18 cellular contexts compared by ENCODE assay signal in genomic region chr16:88655053-88655732, GRCh38. TPM values are rescaled to one million over a fixed set of nuclear protein-coding genes. Genes with fewer than 3 reads are reported as not detected.
DNase-seq lines count a peak whose midpoint lies in the region; ATAC-seq, FAIRE-seq and TF ChIP-seq lines count a peak whose summit lies in the region.
"Had no signal": no experiment of that assay in that cellular context is flagged by ENCODE, and none has a peak within 500 bp of the region (broad histone marks: within the 10 kb centered on the region; RNA-seq: fewer than 3 reads in every experiment).

No MANE protein-coding gene starts in this region.

- H3K4me1 Mint-ChIP-seq in CD4-positive, CD25-positive, alpha-beta regulatory T cell: peaks cover 0 to 11% (median 3%) of the 10 kb centered on the region in 4 donors
- H3K4me1 Mint-ChIP-seq in natural killer cell: peaks cover 33 to 42% of the 10 kb centered on the region in 2 donors

- H3K36me3 ChIP-seq in BLaER1 (peaks cover 43% of the 10 kb centered on the region), RWPE2 (ENCODE audit: low read depth) (peaks cover 79% of the 10 kb centered on the region), uterus (no peaks in the 10 kb centered on the region)
- no peaks in the 10 kb centered on the region for H3K36me3 ChIP-seq in CD4-positive, CD25-positive, alpha-beta regulatory T cell (ENCODE audit: control insufficient read depth, insufficient read depth, low read length)

- H3K4me3 Mint-ChIP-seq in CD4-positive, CD25-positive, alpha-beta regulatory T cell: peak overlapping the region in 2 of 4 donors; percentile 21 to 52
- H3K4me3 Mint-ChIP-seq in natural killer cell: peak overlapping the region; percentile 78
- H3K4me3 Mint-ChIP-seq: B cell had no signal

- H3K4me2 ChIP-seq in BLaER1: peak overlapping the region; percentile 88

- 0 out of 2 replicates have a peak overlapping the region, but pooled peaks have one; percentile 5 for H3K4me3 ChIP-seq in BLaER1
- no peak overlapping the region for H3K4me3 ChIP-seq in CD4-positive, CD25-positive, alpha-beta regulatory T cell (ENCODE audit: low read depth, low read length)
- H3K4me3 ChIP-seq in RWPE2 (ENCODE audit: severe bottlenecking): no peak overlapping the region
- H3K4me3 ChIP-seq in uterus: no peak overlapping the region
- H3K4me3 ChIP-seq: HAP-1 had no signal

- TF ChIP-seq CTCF in RWPE2 (IDR thresholded peaks at IDR 0.05; ENCODE audit: poor library complexity, severe bottlenecking): no peak
- no peak for TF ChIP-seq CTCF in natural killer cell (IDR thresholded peaks at IDR 0.05)
- no peak for TF ChIP-seq CTCF in uterus (IDR thresholded peaks at IDR 0.05)

- H3K9me3 Mint-ChIP-seq in CD4-positive, CD25-positive, alpha-beta regulatory T cell: peaks cover 0 to 2% (median 0%) of the 10 kb centered on the region in 7 donors
- H3K9me3 Mint-ChIP-seq in natural killer cell: no peaks in the 10 kb centered on the region

- H3K27me3 ChIP-seq in BLaER1: no peaks in the 10 kb centered on the region
- H3K27me3 ChIP-seq in CD4-positive, CD25-positive, alpha-beta regulatory T cell (ENCODE audit: control insufficient read depth, insufficient read depth, low read length): no peaks in the 10 kb centered on the region
- H3K27me3 ChIP-seq in RWPE2 (ENCODE audit: insufficient read depth, poor library complexity, severe bottlenecking): no peaks in the 10 kb centered on the region
- H3K27me3 ChIP-seq in uterus: no peaks in the 10 kb centered on the region

- no peak for TF ChIP-seq POLR2A in uterus (IDR thresholded peaks at IDR 0.05)

- H3K4me1 ChIP-seq in BLaER1: peaks cover 87% of the 10 kb centered on the region
- peaks cover 16% of the 10 kb centered on the region for H3K4me1 ChIP-seq in CD4-positive, CD25-positive, alpha-beta regulatory T cell (ENCODE audit: control insufficient read depth, insufficient read depth, low read length, poor library complexity, severe bottlenecking)
- no peaks in the 10 kb centered on the region for H3K4me1 ChIP-seq in RWPE2 (ENCODE audit: insufficient read depth, poor library complexity, severe bottlenecking)
- no peaks in the 10 kb centered on the region for H3K4me1 ChIP-seq in uterus

- H3K36me3 Mint-ChIP-seq in CD4-positive, CD25-positive, alpha-beta regulatory T cell: peaks cover 5% of the 10 kb centered on the region
- no peaks in the 10 kb centered on the region for H3K36me3 Mint-ChIP-seq in natural killer cell

- FAIRE-seq in GM19239 (lab: Jason Lieb, UNC): no peak

- peak overlapping the region in 2 of 3 donors; percentile 65 to 71 for H3K27ac Mint-ChIP-seq in CD4-positive, CD25-positive, alpha-beta regulatory T cell
- peak overlapping the region; percentile 96 to 99 for H3K27ac Mint-ChIP-seq in natural killer cell
- H3K27ac Mint-ChIP-seq: B cell had no signal

- intact Hi-C loops in natural killer cell (cut with micrococcal nuclease) (no loop called here), uterus (cut with DNase I; ENCODE audit: low total_unique reads) (no loop called here)

- 0 out of 2 replicates have a peak overlapping the region, but pooled peaks have one; percentile 14 for H3K9ac ChIP-seq in BLaER1

- H3K9me3 ChIP-seq in BLaER1 (no peaks in the 10 kb centered on the region), RWPE2 (ENCODE audit: severe bottlenecking) (no peaks in the 10 kb centered on the region), uterus (no peaks in the 10 kb centered on the region)
- H3K9me3 ChIP-seq in CD4-positive, CD25-positive, alpha-beta regulatory T cell (ENCODE audit: control insufficient read depth in 2 of 2, low read length in 2 of 2): no peaks in the 10 kb centered on the region
- H3K9me3 ChIP-seq: HAP-1 had no signal

- no peak for ATAC-seq in CD4-positive, CD25-positive, alpha-beta regulatory T cell (ENCODE audit: low read depth in 2 of 2)
- ATAC-seq in RWPE2 (ENCODE audit: low read depth) (no peak), natural killer cell (no peak)

- peaks cover 5% of the 10 kb centered on the region for H4K20me1 ChIP-seq in BLaER1

- peak overlapping the region; percentile 85; the same call in 1 of the 2 replicates for H3K27ac ChIP-seq in BLaER1
- no peak overlapping the region for H3K27ac ChIP-seq in CD4-positive, CD25-positive, alpha-beta regulatory T cell (ENCODE audit: insufficient read depth, low read length, poor library complexity, severe bottlenecking)
- H3K27ac ChIP-seq in RWPE2 (ENCODE audit: poor library complexity, severe bottlenecking): no peak overlapping the region
- no peak overlapping the region for H3K27ac ChIP-seq in uterus

- no peaks in the 10 kb centered on the region for H3K27me3 Mint-ChIP-seq in CD4-positive, CD25-positive, alpha-beta regulatory T cell
- no peaks in the 10 kb centered on the region for H3K27me3 Mint-ChIP-seq in natural killer cell (ENCODE audit: low read depth in 2 of 2)
- H3K27me3 Mint-ChIP-seq: B cell had no signal

- no peak for DNase-seq in CD4-positive, CD25-positive, alpha-beta regulatory T cell
- DNase-seq in RWPE2 (ENCODE audit: low spot score) (peak; percentile 70), natural killer cell (peak; percentile 38), uterus (no peak), GM19239 (ENCODE audit: insufficient read length, low spot score) (no peak), OCI-M1 (lab: John Stamatoyannopoulos, UW) (no peak), putamen (ENCODE audit: low spot score) (no peak)
- DNase-seq: DMS153, EL, NCI-H1048, NCI-H1694, NCI-H2107, NCI-H226, NCI-H526 had no signal

RNA-seq across cellular contexts. Expression of gene CYBA, which starts 4.3 kb away (rescaled TPM):
- 351 TPM for total RNA-seq in CD4-positive, CD25-positive, alpha-beta regulatory T cell
- 100 to 1,000 TPM; 707 to 964 (median 782) TPM for polyA plus RNA-seq in CD4-positive, CD25-positive, alpha-beta regulatory T cell
- total RNA-seq in natural killer cell: 1,000 to 10,000 TPM; 1,001 to 1,351 (median 1,051) TPM
- total RNA-seq in uterus: 10 to 100 TPM; 17.4 to 72.0 (median 38.3) TPM

RNA-seq across cellular contexts. Expression of gene MVD, which starts 7.7 kb away (rescaled TPM):
- 59.7 TPM for total RNA-seq in CD4-positive, CD25-positive, alpha-beta regulatory T cell
- 10 to 100 TPM; 19.6 to 27.8 (median 21.9) TPM for polyA plus RNA-seq in CD4-positive, CD25-positive, alpha-beta regulatory T cell
- 100 to 1,000 TPM; 176 to 271 (median 185) TPM for total RNA-seq in natural killer cell
- total RNA-seq in uterus: 10 to 100 TPM in 2 of 4 donors, 1 to 10 TPM in 2; 2.4 to 22.1 (median 15.0) TPM

RNA-seq across cellular contexts. Expression of gene IL17C, which starts 16.8 kb away (rescaled TPM):
- 1.2 TPM for total RNA-seq in CD4-positive, CD25-positive, alpha-beta regulatory T cell
- polyA plus RNA-seq in CD4-positive, CD25-positive, alpha-beta regulatory T cell: not detected
- total RNA-seq in natural killer cell (1 to 10 TPM in 2 of 3 donors, under 1 TPM in 1; 0.61 to 3.0 (median 1.2) TPM), uterus (not detected)
- total RNA-seq: SK-MEL-5 had no signal

RNA-seq across cellular contexts. Expression of gene SNAI3, which starts 31.1 kb away (rescaled TPM):
- 10.4 TPM for total RNA-seq in CD4-positive, CD25-positive, alpha-beta regulatory T cell
- 10 to 100 TPM; 13.5 to 17.4 (median 16.5) TPM for polyA plus RNA-seq in CD4-positive, CD25-positive, alpha-beta regulatory T cell
- total RNA-seq in natural killer cell (1 to 10 TPM; 8.2 to 9.2 (median 8.4) TPM), uterus (under 1 TPM in 2 of 4 donors, not detected in 2; 0.14 to 0.43 TPM)
- total RNA-seq: SK-MEL-5 had no signal

RNA-seq across cellular contexts. Expression of gene RNF166, which starts 51.0 kb away (rescaled TPM):
- 420 TPM for total RNA-seq in CD4-positive, CD25-positive, alpha-beta regulatory T cell
- 100 to 1,000 TPM in 1 of 4 donors, 10 to 100 TPM in 3; 63.6 to 118 (median 97.3) TPM for polyA plus RNA-seq in CD4-positive, CD25-positive, alpha-beta regulatory T cell
- total RNA-seq in natural killer cell: 100 to 1,000 TPM; 459 to 712 (median 501) TPM
- 10 to 100 TPM; 14.2 to 33.2 (median 20.0) TPM for total RNA-seq in uterus

Comparison
In these comparisons a context has a peak if more than half of its experiments do, and no peak if none do; other contexts are left out.
1. DNase-seq: peak in RWPE2 (single experiment) and natural killer cell (single experiment); none in CD4-positive, CD25-positive, alpha-beta regulatory T cell (0 of 3), uterus (0 of 2), GM19239 (single experiment), OCI-M1 (single experiment) and putamen (single experiment).